34 cellular contexts compared by ENCODE assay signal in genomic region chr22:20056161-20056560, GRCh38.
"Had no signal": no experiment of that assay in that cellular context is flagged by ENCODE, and none has a peak within 500 bp of the region (broad histone marks: within the 10 kb centered on the region; RNA-seq: fewer than 3 reads in every experiment).

No MANE protein-coding gene starts in this region.

- H3K27me3 ChIP-seq: ascending aorta, cardiac muscle cell had no signal

- H3K9me3 ChIP-seq: ascending aorta had no signal

- FAIRE-seq: RCC 7860 had no signal

- H3K4me3 ChIP-seq: ascending aorta, cardiac muscle cell, PC-9 had no signal

- DNase-seq: activated CD4-positive, alpha-beta T cell treated with anti-CD3 and anti-CD28 coated beads, Interleukin-2, amount 10 ng/mL, durations not matched to agents 24 days and 14 days; activated CD4-positive, alpha-beta T cell treated with anti-CD3 and anti-CD28 coated beads, Interleukin-2, amount 50 U/mL, for 4 hours; activated CD4-positive, CD25-positive, alpha-beta regulatory T cell; activated CD8-positive, alpha-beta T cell treated with anti-CD3 and anti-CD28 coated beads for 36 hours; activated effector memory CD4-positive, alpha-beta T cell treated with anti-CD3 and anti-CD28 coated beads, Interleukin-2, amount 50 U/mL, for 16 hours; activated naive CD4-positive, alpha-beta T cell treated with Interleukin-2 at 50 U/mL for 16 hours; activated naive CD8-positive, alpha-beta T cell treated with anti-CD3 and anti-CD28 coated beads, Interleukin-2, amount 10 ng/mL, durations not matched to agents 7 days and 5 days; activated T-cell treated with anti-CD3 and anti-CD28 coated beads, Interleukin-2, amount 50 U/mL, for 1 hour; activated T-cell treated with anti-CD3 and anti-CD28 coated beads, Interleukin-2, amount 50 U/mL, for 72 hours; amygdala; Kasumi-1; KG1; MM.1S; MV-4-11; NCI-H1092; NCI-H1436 treated with DMSO at 0.1 percent for 48 hours; NCI-H1694 treated with DMSO at 0.1 percent for 48 hours; NCI-H2029; NCI-H2171; NCI-H510A treated with DMSO at 0.1 percent for 48 hours; NCI-H526 treated with DMSO at 0.1 percent for 48 hours; NCI-H774; PC-9; Right ventricle myocardium superior; SW 1271; T-helper 1 cell; T-helper 2 cell; T-helper 9 cell had no signal

- H3K27ac ChIP-seq: ascending aorta, cardiac muscle cell, PC-9, RWPE1, VCaP had no signal

- H3K36me3 ChIP-seq: cardiac muscle cell had no signal

- ATAC-seq: activated CD8-positive, alpha-beta T cell treated with anti-CD3 and anti-CD28 coated beads for 36 hours; activated T-cell treated with anti-CD3 and anti-CD28 coated beads, Interleukin-2, amount 50 U/mL, for 72 hours; activated T-helper 17 cell treated with anti-CD3 and anti-CD28 coated beads, Interleukin-2, amount 50 U/mL, for 72 hours had no signal

- H2AFZ ChIP-seq: PC-9 had no signal

- H3K4me1 ChIP-seq: ascending aorta had no signal

- H3K4me2 ChIP-seq: PC-9 had no signal
